ENCODE assay signal across 14 cellular contexts in genomic region chr12:11906284-11906935, GRCh38.
DNase-seq lines count a peak whose midpoint lies in the region; ATAC-seq and TF ChIP-seq lines count a peak whose summit lies in the region.
"Had no signal": no experiment of that assay in that cellular context is flagged by ENCODE, and none has a peak within 500 bp of the region (broad histone marks: within the 10 kb centered on the region; RNA-seq: fewer than 3 reads in every experiment).

No MANE protein-coding gene starts in this region.

- peaks cover 2% of the 10 kb centered on the region for H3K27me3 Mint-ChIP-seq in endothelial cell (ENCODE audit: unreplicated experiment)

- peaks cover 20% of the 10 kb centered on the region for H3K9me3 ChIP-seq in adipocyte (ENCODE audit: control insufficient read depth, low read length)

- H3K27me3 ChIP-seq in adipocyte (replicated peaks; ENCODE audit: control insufficient read depth, insufficient read depth, low read length) = peaks cover 4% of the 10 kb centered on the region

- no peak overlapping the region for H3K4me3 ChIP-seq in AG09309 (ENCODE audit: control insufficient read depth, low read depth, low read length)
- H3K4me3 ChIP-seq in adipocyte (ENCODE audit: low read length) = peak overlapping the region; percentile 23
- H3K4me3 ChIP-seq in foreskin fibroblast (ENCODE audit: low read depth in 1 of 2, low read length in 2 of 2) = no peak overlapping the region

- TF ChIP-seq CTCF in AG09309 (IDR thresholded peaks at IDR 0.05; ENCODE audit: control insufficient read depth, insufficient read depth, low read depth, low read length, missing control alignments) (no peak), foreskin fibroblast (IDR thresholded peaks at IDR 0.05; ENCODE audit: low read depth, low read length) (no peak), endothelial cell (IDR thresholded peaks at IDR 0.05; ENCODE audit: unreplicated experiment) (no peak)

- H3K9ac ChIP-seq in adipocyte (ENCODE audit: low read length) = no peak overlapping the region

- peaks cover 2% of the 10 kb centered on the region for H3K4me1 Mint-ChIP-seq in endothelial cell (ENCODE audit: unreplicated experiment)

- H3K27ac Mint-ChIP-seq in endothelial cell (ENCODE audit: unreplicated experiment) = no peak overlapping the region
- H3K27ac Mint-ChIP-seq: activated T-helper 2 cell treated with anti-CD3 and anti-CD28 coated beads, Interferon-gamma antibody, Interleukin-2, Interleukin-4, amounts not matched to agents 10 μg/mL and 5 μg/mL and 100 μg/mL, durations not matched to agents 14 hours and 24 hours and 36 hours; B cell had no signal

- peaks cover 7% of the 10 kb centered on the region for H3K36me3 Mint-ChIP-seq in endothelial cell (ENCODE audit: low read depth, unreplicated experiment)

- DNase-seq in AG09309 (ENCODE audit: low read depth) = peak; percentile 37
- peak; percentile 51 for DNase-seq in GM04504 (ENCODE audit: low read depth)
- peak; percentile 66 for DNase-seq in adipocyte (ENCODE audit: low read depth)
- DNase-seq in foreskin fibroblast = peak; percentile 36 to 60
- no peak for DNase-seq in head of caudate nucleus
- DNase-seq in anterior cingulate cortex (lab: John Stamatoyannopoulos, UW) = no peak
- DNase-seq in endothelial cell (ENCODE audit: low spot score) = no peak
- DNase-seq: activated CD4-positive, alpha-beta T cell treated with anti-CD3 and anti-CD28 coated beads, Interleukin-2, amount 50 U/mL, for 1 hour; MV-4-11; NCI-H2107; stimulated activated CD4-positive, alpha-beta T cell treated with anti-CD3 and anti-CD28 coated beads, Interleukin-12 subunit alpha, Interleukin-12 subunit beta, amount 100 ng/mL, for 4 hours had no signal

- intact Hi-C loops in head of caudate nucleus (cut with DNase I) = no loop called here

- no peak overlapping the region for H3K4me3 Mint-ChIP-seq in endothelial cell (ENCODE audit: unreplicated experiment)
- H3K4me3 Mint-ChIP-seq: B cell had no signal

- H3K9me3 Mint-ChIP-seq in endothelial cell (ENCODE audit: unreplicated experiment) = peaks cover 9% of the 10 kb centered on the region

- peaks cover 8% of the 10 kb centered on the region for H3K4me1 ChIP-seq in adipocyte (ENCODE audit: control insufficient read depth, insufficient read depth, low read length)

- H3K36me3 ChIP-seq in adipocyte (ENCODE audit: control insufficient read depth, insufficient read depth, low read length, severe bottlenecking) = no peaks in the 10 kb centered on the region

- no peak for ATAC-seq in GM18520 (IDR thresholded peaks at IDR 0.05; ENCODE audit: unreplicated experiment)

Comparison
In these comparisons a context has a peak if more than half of its experiments do, and no peak if none do; other contexts are left out.
1. DNase-seq: peak in AG09309 (single experiment), GM04504 (single experiment), adipocyte (single experiment) and foreskin fibroblast (2 of 2); none in head of caudate nucleus (0 of 42), anterior cingulate cortex (0 of 58) and endothelial cell (single experiment).